8 cellular contexts compared by ENCODE assay signal in the genomic region with DNA sequence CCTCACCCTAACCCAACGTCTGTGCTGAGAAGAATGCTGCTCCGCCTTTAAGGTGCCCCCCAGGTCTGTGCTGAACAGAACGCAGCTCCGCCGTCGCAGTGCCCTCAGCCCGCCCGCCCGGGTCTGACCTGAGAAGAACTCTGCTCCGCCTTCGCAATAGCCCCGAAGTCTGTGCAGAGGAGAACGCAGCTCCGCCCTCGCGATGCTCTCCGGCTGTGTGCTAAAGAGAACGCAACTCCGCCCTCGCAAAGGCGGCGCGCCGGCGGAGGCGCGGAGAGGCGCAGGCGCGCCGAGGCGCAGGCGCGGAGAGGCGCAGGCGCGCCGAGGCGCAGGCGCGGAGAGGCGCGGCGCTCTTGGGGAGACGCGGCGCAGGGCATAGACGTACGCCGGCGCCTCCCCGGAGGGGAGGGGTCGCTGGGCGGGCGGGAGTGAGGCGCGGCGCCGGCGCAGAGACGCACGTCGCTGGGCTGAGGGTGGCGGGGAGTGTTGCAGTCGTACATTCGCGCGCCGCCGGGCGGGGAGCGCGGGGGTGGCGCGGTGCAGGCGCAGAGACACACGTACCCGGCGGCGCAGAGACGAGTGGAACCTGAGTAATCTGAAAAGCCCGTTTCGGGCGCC. TPM values are rescaled to one million over a fixed set of nuclear protein-coding genes. Genes with fewer than 3 reads are reported as not detected.
DNase-seq lines count a peak whose midpoint lies in the region; ATAC-seq and TF ChIP-seq lines count a peak whose summit lies in the region.
"Not testable (repeated sequence)": the region's sequence is repeated elsewhere in the genome, so short reads cannot be mapped to it uniquely, and the experiment has no call there.

No MANE protein-coding gene starts in this region.

- H3K4me1 ChIP-seq in naive thymus-derived CD4-positive, alpha-beta T cell (ENCODE audit: control insufficient read depth in 2 of 2, insufficient read depth in 2 of 2, low read length in 2 of 2) = not testable (repeated sequence)

- not testable (repeated sequence) for H3K27me3 ChIP-seq in CD4-positive, alpha-beta T cell (ENCODE audit: control insufficient read depth, insufficient read depth, low read length); naive thymus-derived CD4-positive, alpha-beta T cell (ENCODE audit: control insufficient read depth in 2 of 2, insufficient read depth in 2 of 2, low read length in 2 of 2)

- H3K36me3 ChIP-seq in naive thymus-derived CD4-positive, alpha-beta T cell (ENCODE audit: control insufficient read depth in 2 of 3, insufficient read depth in 3 of 3, low read length in 3 of 3) = not testable (repeated sequence)

- peaks cover 11% of the 10 kb centered on the region for H3K36me3 Mint-ChIP-seq in CD4-positive, alpha-beta T cell (ENCODE audit: low read depth)
- H3K36me3 Mint-ChIP-seq in T-helper 17 cell (ENCODE audit: low read depth); naive thymus-derived CD4-positive, alpha-beta T cell: not testable (repeated sequence)

- peak; percentile 95 for ATAC-seq in CD4-positive, alpha-beta T cell (ENCODE audit: poor library complexity)
- peak; percentile 98 for ATAC-seq in GM19463 (IDR thresholded peaks at IDR 0.05; ENCODE audit: unreplicated experiment)
- peak; percentile 100 for ATAC-seq in HG03439 (IDR thresholded peaks at IDR 0.05; ENCODE audit: unreplicated experiment)
- ATAC-seq in T-helper 17 cell = peak; percentile 92
- peak; percentile 97 for ATAC-seq in naive thymus-derived CD4-positive, alpha-beta T cell

- POLR2A ChIA-PET in CD4-positive, alpha-beta T cell (lab: Charles Lee) = interaction anchor here (1.0 to 1.5 kb wide), 3 partner anchors 19 to 153 kb away, joined by 3 to 4 read pairs (median 3); no protein-coding TSS in a partner anchor
- POLR2A ChIA-PET in naive thymus-derived CD4-positive, alpha-beta T cell (lab: Charles Lee) = not testable (repeated sequence)

- peaks cover 11% of the 10 kb centered on the region for H3K4me1 Mint-ChIP-seq in CD4-positive, alpha-beta T cell (ENCODE audit: low read depth)
- H3K4me1 Mint-ChIP-seq in T-helper 17 cell; naive thymus-derived CD4-positive, alpha-beta T cell: not testable (repeated sequence)

- H3K27me3 Mint-ChIP-seq in CD4-positive, alpha-beta T cell; T-helper 17 cell; naive thymus-derived CD4-positive, alpha-beta T cell: not testable (repeated sequence)

- not testable (repeated sequence) for H3K9me3 Mint-ChIP-seq in CD4-positive, alpha-beta T cell; naive thymus-derived CD4-positive, alpha-beta T cell

- H3K9me3 ChIP-seq in CD4-positive, alpha-beta T cell (ENCODE audit: control insufficient read depth, low read length); T-helper 17 cell (ENCODE audit: control insufficient read depth, low read length, poor library complexity, severe bottlenecking); naive thymus-derived CD4-positive, alpha-beta T cell (ENCODE audit: control insufficient read depth in 2 of 3, low read length in 3 of 3): not testable (repeated sequence)

- DNase-seq in CD4-positive, alpha-beta T cell = peak; percentile 73 to 89 (median 84)
- DNase-seq in T-helper 17 cell (peak; percentile 75 to 87 (median 78)), amniotic epithelial cell (ENCODE audit: low read depth) (peak; percentile 92), germinal center (ENCODE audit: low spot score) (peak; percentile 68)
- DNase-seq in naive thymus-derived CD4-positive, alpha-beta T cell = peak in 8 of 9 donors; percentile 69 to 97 (median 94)
- DNase-seq in stimulated activated CD8-positive, alpha-beta memory T cell treated with anti-CD3 and anti-CD28 coated beads, Interleukin-15, amount 100 ng/mL, for 1 hour (ENCODE audit: low read depth) = peak; percentile 65

- H3K27ac ChIP-seq in CD4-positive, alpha-beta T cell (ENCODE audit: low read depth, low read length) = peak overlapping the region; percentile 53
- H3K27ac ChIP-seq in naive thymus-derived CD4-positive, alpha-beta T cell (ENCODE audit: low read depth, low read length) = peak overlapping the region; percentile 79

- peak overlapping the region; percentile 95 for H3K4me3 Mint-ChIP-seq in CD4-positive, alpha-beta T cell
- peak overlapping the region; percentile 88 for H3K4me3 Mint-ChIP-seq in T-helper 17 cell
- H3K4me3 Mint-ChIP-seq in naive thymus-derived CD4-positive, alpha-beta T cell = peak overlapping the region; percentile 78 to 94 (median 91)

- intact Hi-C loops in CD4-positive, alpha-beta T cell (cut with DNase I, micrococcal nuclease) = not testable (repeated sequence)
- intact Hi-C loops in naive thymus-derived CD4-positive, alpha-beta T cell (cut with micrococcal nuclease) = loop anchor here (10.0 kb wide), 4 partner anchors 49 to 291 kb away; partner anchors contain the start of genes ACTR3 (in 1 of the 2) and SLC35F5 (in 1 of the 2)

- peak overlapping the region; percentile 59 for H3K4me3 ChIP-seq in naive thymus-derived CD4-positive, alpha-beta T cell (ENCODE audit: low read length)

- peak overlapping the region; percentile 98 for H3K27ac Mint-ChIP-seq in CD4-positive, alpha-beta T cell
- H3K27ac Mint-ChIP-seq in T-helper 17 cell = peak overlapping the region; percentile 95
- peak overlapping the region; percentile 91 to 98 (median 94) for H3K27ac Mint-ChIP-seq in naive thymus-derived CD4-positive, alpha-beta T cell

- CTCF ChIA-PET in CD4-positive, alpha-beta T cell (lab: Charles Lee) = interaction anchor here (0.7 to 1.4 kb wide), 7 partner anchors 17 to 273 kb away, joined by 3 to 8 read pairs (median 4); partner anchors contain the start of genes RABL2A and SLC35F5
- CTCF ChIA-PET in naive thymus-derived CD4-positive, alpha-beta T cell (lab: Charles Lee) = interaction anchor here (0.9 to 1.6 kb wide), 3 partner anchors 94 to 153 kb away, joined by 3 to 6 read pairs (median 3); partner anchors contain the start of gene SLC35F5

- not testable (repeated sequence) for TF ChIP-seq CTCF in CD4-positive, alpha-beta T cell (IDR thresholded peaks at IDR 0.05)

RNA-seq across cellular contexts. Expression of gene RABL2A, which starts 23.5 kb away (rescaled TPM):
- total RNA-seq in CD4-positive, alpha-beta T cell = 10 to 100 TPM; 14.5 to 17.9 TPM
- total RNA-seq in T-helper 17 cell = 10 to 100 TPM; 14.9 to 18.8 TPM
- 10 to 100 TPM; 16.5 to 57.9 (median 26.2) TPM for total RNA-seq in naive thymus-derived CD4-positive, alpha-beta T cell
- 10 to 100 TPM; 14.8 to 19.0 TPM for polyA plus RNA-seq in naive thymus-derived CD4-positive, alpha-beta T cell

Comparison
In these comparisons a context has a peak if more than half of its experiments do, and no peak if none do; other contexts are left out.
1. Peak in every context shown above with its lines: DNase-seq, ATAC-seq, H3K4me3 ChIP-seq and H3K27ac ChIP-seq.